ENCODE assay signal across 8 cellular contexts in genomic region chr15:66374179-66374578, GRCh38.
"Had no signal": no experiment of that assay in that cellular context is flagged by ENCODE, and none has a peak within 500 bp of the region (broad histone marks: within the 10 kb centered on the region; RNA-seq: fewer than 3 reads in every experiment).

No MANE protein-coding gene starts in this region.

- FAIRE-seq: G401.6, GM12878, GM12891, GM12892, GM18507, GM19239 had no signal

- ATAC-seq: GM12878 had no signal

- DNase-seq: GDM1, GF-D8 had no signal

- H3K4me3 ChIP-seq: GM12878 had no signal
